Comparison of ENCODE assay signal across 34 cellular contexts in genomic region chr1:230319014-230319747, GRCh38.
"Had no signal": no experiment of that assay in that cellular context is flagged by ENCODE, and none has a peak within 500 bp of the region (broad histone marks: within the 10 kb centered on the region; RNA-seq: fewer than 3 reads in every experiment).

No MANE protein-coding gene starts in this region.

- H3K27ac Mint-ChIP-seq: activated B cell treated with CpG ODN at 0.5 μM for 24 hours; activated CD8-positive, alpha-beta T cell treated with anti-CD3 and anti-CD28 coated beads for 36 hours; activated naive CD4-positive, alpha-beta T cell treated with anti-CD3 and anti-CD28 coated beads, Interleukin-2, amount 10 ng/mL, durations not matched to agents 7 days and 5 days; activated naive CD4-positive, alpha-beta T cell treated with anti-CD3 and anti-CD28 coated beads, Interleukin-2, amount 50 U/mL, for 72 hours; activated naive CD8-positive, alpha-beta T cell treated with anti-CD3 and anti-CD28 coated beads, Interleukin-2, amount 10 ng/mL, durations not matched to agents 7 days and 5 days; activated T-helper 1 cell treated with anti-CD3 and anti-CD28 coated beads, Interleukin-12 subunit alpha, Interleukin-12 subunit beta, Interleukin-2, Interleukin-4 antibody, amounts not matched to agents 30 ng/mL and 10 ng/mL and 1 ng/mL, durations not matched to agents 14 hours and 24 hours and 36 hours; activated T-helper 2 cell treated with anti-CD3 and anti-CD28 coated beads, Interferon-gamma antibody, Interleukin-2, Interleukin-4, amounts not matched to agents 10 μg/mL and 5 μg/mL and 100 μg/mL, durations not matched to agents 14 hours and 24 hours and 36 hours; effector memory CD8-positive, alpha-beta T cell; T-helper 17 cell; T-helper 2 cell treated with Interferon-gamma antibody and Interleukin-4, amounts not matched to agents 5 μg/mL and 100 μg/mL, for 36 hours had no signal

- H3K4me3 Mint-ChIP-seq: activated B cell treated with CpG ODN at 0.5 μM for 24 hours; activated CD8-positive, alpha-beta T cell treated with anti-CD3 and anti-CD28 coated beads for 36 hours; activated naive CD4-positive, alpha-beta T cell treated with anti-CD3 and anti-CD28 coated beads, Interleukin-2, amount 10 ng/mL, durations not matched to agents 7 days and 5 days; activated naive CD8-positive, alpha-beta T cell treated with anti-CD3 and anti-CD28 coated beads, Interleukin-2, amount 10 ng/mL, durations not matched to agents 7 days and 5 days; activated T-helper 1 cell treated with anti-CD3 and anti-CD28 coated beads, Interleukin-12 subunit alpha, Interleukin-12 subunit beta, Interleukin-2, Interleukin-4 antibody, amounts not matched to agents 30 ng/mL and 10 ng/mL and 1 ng/mL, durations not matched to agents 14 hours and 24 hours and 36 hours; brain; central memory CD8-positive, alpha-beta T cell; effector memory CD8-positive, alpha-beta T cell; T-helper 17 cell; T-helper 2 cell treated with Interferon-gamma antibody and Interleukin-4, amounts not matched to agents 5 μg/mL and 100 μg/mL, for 36 hours had no signal

- H3K27me3 ChIP-seq: ascending aorta, cardiac muscle cell, foreskin keratinocyte, gastrocnemius medialis had no signal

- H3K27ac ChIP-seq: ascending aorta, breast epithelium, cardiac muscle cell, esophagus muscularis mucosa, foreskin keratinocyte, gastrocnemius medialis, WERI-Rb-1 had no signal

- H3K27me3 Mint-ChIP-seq: activated naive CD8-positive, alpha-beta T cell treated with anti-CD3 and anti-CD28 coated beads, Interleukin-2, amount 10 ng/mL, durations not matched to agents 7 days and 5 days had no signal

- ATAC-seq: activated CD4-positive, CD25-positive, alpha-beta regulatory T cell treated with anti-CD3 and anti-CD28 coated beads, Interleukin-2, amount 50 U/mL, for 24 hours; activated CD8-positive, alpha-beta T cell treated with anti-CD3 and anti-CD28 coated beads for 36 hours; activated naive CD4-positive, alpha-beta T cell treated with anti-CD3 and anti-CD28 coated beads, Interleukin-2, amount 50 U/mL, for 72 hours; effector memory CD8-positive, alpha-beta T cell; gastrocnemius medialis; T-helper 17 cell had no signal

- H3K36me3 ChIP-seq: ascending aorta, breast epithelium, cardiac muscle cell, esophagus muscularis mucosa, gastrocnemius medialis had no signal

- H3K4me3 ChIP-seq: ascending aorta, breast epithelium, cardiac muscle cell, esophagus muscularis mucosa, gastrocnemius medialis had no signal

- H3K36me3 Mint-ChIP-seq: activated naive CD4-positive, alpha-beta T cell treated with anti-CD3 and anti-CD28 coated beads, Interleukin-2, amount 10 ng/mL, durations not matched to agents 7 days and 5 days; activated naive CD4-positive, alpha-beta T cell treated with anti-CD3 and anti-CD28 coated beads, Interleukin-2, amount 50 U/mL, for 72 hours; activated naive CD8-positive, alpha-beta T cell treated with anti-CD3 and anti-CD28 coated beads, Interleukin-2, amount 10 ng/mL, durations not matched to agents 7 days and 5 days had no signal

- H3K9me3 Mint-ChIP-seq: activated B cell treated with CpG ODN at 0.5 μM for 24 hours; activated CD8-positive, alpha-beta T cell treated with anti-CD3 and anti-CD28 coated beads for 36 hours; activated naive CD4-positive, alpha-beta T cell treated with anti-CD3 and anti-CD28 coated beads, Interleukin-2, amount 10 ng/mL, durations not matched to agents 7 days and 5 days; activated naive CD4-positive, alpha-beta T cell treated with anti-CD3 and anti-CD28 coated beads, Interleukin-2, amount 50 U/mL, for 72 hours; activated naive CD8-positive, alpha-beta T cell treated with anti-CD3 and anti-CD28 coated beads, Interleukin-2, amount 10 ng/mL, durations not matched to agents 7 days and 5 days; activated T-helper 1 cell treated with anti-CD3 and anti-CD28 coated beads, Interleukin-12 subunit alpha, Interleukin-12 subunit beta, Interleukin-2, Interleukin-4 antibody, amounts not matched to agents 30 ng/mL and 10 ng/mL and 1 ng/mL, durations not matched to agents 14 hours and 24 hours and 36 hours; activated T-helper 2 cell treated with anti-CD3 and anti-CD28 coated beads, Interferon-gamma antibody, Interleukin-2, Interleukin-4, amounts not matched to agents 10 μg/mL and 5 μg/mL and 100 μg/mL, durations not matched to agents 14 hours and 24 hours and 36 hours; brain; central memory CD8-positive, alpha-beta T cell; effector memory CD8-positive, alpha-beta T cell; T-helper 2 cell treated with Interferon-gamma antibody and Interleukin-4, amounts not matched to agents 5 μg/mL and 100 μg/mL, for 36 hours had no signal

- H3K9me3 ChIP-seq: ascending aorta, breast epithelium, esophagus muscularis mucosa, gastrocnemius medialis had no signal

- H3K4me1 Mint-ChIP-seq: activated B cell treated with CpG ODN at 0.5 μM for 24 hours; activated naive CD4-positive, alpha-beta T cell treated with anti-CD3 and anti-CD28 coated beads, Interleukin-2, amount 10 ng/mL, durations not matched to agents 7 days and 5 days; activated naive CD8-positive, alpha-beta T cell treated with anti-CD3 and anti-CD28 coated beads, Interleukin-2, amount 10 ng/mL, durations not matched to agents 7 days and 5 days; central memory CD8-positive, alpha-beta T cell; T-helper 17 cell had no signal

- H3K4me1 ChIP-seq: ascending aorta, breast epithelium, esophagus muscularis mucosa, foreskin keratinocyte had no signal

- DNase-seq: activated B cell treated with CpG ODN at 0.5 μM for 24 hours; activated CD4-positive, alpha-beta T cell treated with anti-CD3 and anti-CD28 coated beads for 48 hours; activated CD4-positive, alpha-beta T cell treated with anti-CD3 and anti-CD28 coated beads, Interleukin-2, amount 50 U/mL, for 1 hour; activated CD4-positive, alpha-beta T cell treated with anti-CD3 and anti-CD28 coated beads, Interleukin-2, amount 50 U/mL, for 48 hours; activated CD8-positive, alpha-beta memory T cell treated with anti-CD3 and anti-CD28 coated beads for 24 hours; activated CD8-positive, alpha-beta memory T cell treated with anti-CD3 and anti-CD28 coated beads, Interleukin-2, amount 50 U/mL, for 4 hours; activated CD8-positive, alpha-beta T cell treated with anti-CD3 and anti-CD28 coated beads for 36 hours; activated effector memory CD4-positive, alpha-beta T cell treated with anti-CD3 and anti-CD28 coated beads, Interleukin-2, amount 50 U/mL, for 16 hours; activated naive CD4-positive, alpha-beta T cell; activated naive CD4-positive, alpha-beta T cell treated with anti-CD3 and anti-CD28 coated beads, Interleukin-2, amount 10 ng/mL, durations not matched to agents 7 days and 5 days; activated naive CD8-positive, alpha-beta T cell treated with anti-CD3 and anti-CD28 coated beads, Interleukin-2, amount 10 ng/mL, durations not matched to agents 7 days and 5 days; activated T-cell treated with anti-CD3 and anti-CD28 coated beads, Interleukin-2, amount 50 U/mL, for 1 hour; activated T-cell treated with anti-CD3 and anti-CD28 coated beads, Interleukin-2, amount 50 U/mL, for 48 hours; cortex of kidney; dermis blood vessel endothelial cell; effector CD4-positive, alpha-beta T cell; effector memory CD8-positive, alpha-beta T cell; foreskin keratinocyte; gastrocnemius medialis; T-helper 1 cell; T-helper 17 cell; T1000; WERI-Rb-1 had no signal
